In genomic region chr1:64864018-64864945, GRCh38 we compare ENCODE assay signal across 8 cellular contexts.
DNase-seq lines count a peak whose midpoint lies in the region; ATAC-seq lines count a peak whose summit lies in the region.

No MANE protein-coding gene starts in this region.

- 58 to 65% methylated on average over 14 of the region's 14 CpGs for WGBS in esophagus, 2 donors

- intact Hi-C loops in sciatic nerve (cut with DNase I), result no loop called here

- H3K27ac ChIP-seq in esophagus (ENCODE audit: low read depth in 2 of 2, low read length in 1 of 2), result peak overlapping the region; percentile 46 to 59

- no peaks in the 10 kb centered on the region for H3K9me3 ChIP-seq in esophagus (ENCODE audit: control insufficient read depth in 2 of 2, insufficient read depth in 1 of 2, low read depth in 1 of 2, low read length in 1 of 2)

- peak; percentile 94 for DNase-seq in DMS53 (lab: John Stamatoyannopoulos, UW)
- peak; percentile 65 for DNase-seq in HT-29 (ENCODE audit: low spot score)
- DNase-seq in activated CD4-positive, alpha-beta T cell treated with anti-CD3 and anti-CD28 coated beads for 1 hour, result peak; percentile 22
- DNase-seq in sciatic nerve (ENCODE audit: low spot score), result no peak
- no peak for DNase-seq in mesenteric fat pad (ENCODE audit: low spot score)
- DNase-seq in HCEC 1CT, result no peak

- ATAC-seq in GM21423 (IDR thresholded peaks at IDR 0.05; ENCODE audit: unreplicated experiment) (peak; percentile 99), sciatic nerve (peak; percentile 77)

- no peak overlapping the region for H3K4me3 ChIP-seq in esophagus (ENCODE audit: low read depth in 1 of 2, low read length in 2 of 2)

- H3K4me1 ChIP-seq in esophagus (ENCODE audit: control insufficient read depth in 2 of 2, insufficient read depth in 2 of 2, low read length in 1 of 2), result peaks cover 0 to 3% of the 10 kb centered on the region in 2 donors

- no peaks in the 10 kb centered on the region for H3K27me3 ChIP-seq in esophagus (ENCODE audit: control insufficient read depth in 1 of 2, insufficient read depth in 2 of 2, low read length in 2 of 2)

- peaks cover 8 to 21% of the 10 kb centered on the region in 2 donors for H3K36me3 ChIP-seq in esophagus (ENCODE audit: control insufficient read depth in 2 of 2, insufficient read depth in 2 of 2, low read length in 1 of 2)

Comparison
In these comparisons a context has a peak if more than half of its experiments do, and no peak if none do; other contexts are left out.
1. DNase-seq: peak in DMS53 (single experiment), HT-29 (single experiment) and activated CD4-positive, alpha-beta T cell treated with anti-CD3 and anti-CD28 coated beads for 1 hour (single experiment); none in sciatic nerve (single experiment), mesenteric fat pad (single experiment) and HCEC 1CT (single experiment).